In the genomic region with DNA sequence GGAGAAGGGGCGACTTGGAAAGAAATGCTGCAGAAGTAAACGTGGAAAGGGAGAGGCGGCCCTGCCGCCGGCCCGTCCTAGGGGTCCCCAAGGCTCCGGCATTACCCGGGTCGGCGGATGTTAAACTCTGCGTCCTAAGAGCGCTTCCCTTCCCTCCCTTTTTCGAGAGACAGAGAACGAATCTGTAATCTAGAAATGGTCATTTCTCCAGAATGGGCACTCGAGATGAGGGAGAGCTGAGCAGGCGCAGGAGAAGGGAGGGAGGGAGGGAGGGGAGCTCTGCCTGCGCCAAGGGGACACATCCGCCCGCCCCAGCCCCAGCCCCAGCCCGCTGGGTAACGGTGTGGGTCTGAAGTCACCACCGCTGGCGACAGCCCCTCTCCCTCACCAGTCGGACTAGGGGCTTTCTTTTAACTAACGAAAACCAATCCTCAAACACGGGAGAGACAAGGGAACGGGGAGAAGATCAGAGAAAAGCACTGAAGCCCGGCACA, we compare ENCODE assay signal across 8 cellular contexts.
DNase-seq lines count a peak whose midpoint lies in the region; ATAC-seq and TF ChIP-seq lines count a peak whose summit lies in the region.

No MANE protein-coding gene starts in this region.

- H4K20me1 ChIP-seq in BLaER1 = peaks cover 89% of the 10 kb centered on the region

- no peak for TF ChIP-seq CTCF in astrocyte of the cerebellum (IDR thresholded peaks at IDR 0.05; ENCODE audit: low read depth, low read length, missing control alignments)

- 0 out of 2 replicates have a peak, but pooled peaks cover 2% of the 10 kb centered on the region for H3K36me3 ChIP-seq in BLaER1
- H3K36me3 ChIP-seq in KOPT-K1 (ENCODE audit: insufficient read depth, low read length) = peaks cover 38% of the 10 kb centered on the region; the same call in 1 of the 2 replicates

- peak overlapping the region; percentile 80 to 100 for H3K27ac Mint-ChIP-seq in stimulated activated naive CD8-positive, alpha-beta T cell treated with anti-CD3 and anti-CD28 coated beads, Interleukin-15, amount 100 ng/mL, for 72 hours

- H3K4me3 Mint-ChIP-seq in stimulated activated naive CD8-positive, alpha-beta T cell treated with anti-CD3 and anti-CD28 coated beads, Interleukin-15, amount 100 ng/mL, for 72 hours = peak overlapping the region; percentile 100

- H3K27me3 ChIP-seq in BLaER1 = peaks cover 71% of the 10 kb centered on the region

- H3K27ac ChIP-seq in BLaER1 (peak overlapping the region; percentile 92), KOPT-K1 (ENCODE audit: low read depth, low read length, poor library complexity, severe bottlenecking) (peak overlapping the region; percentile 100)

- peak overlapping the region; percentile 93 for H3K4me2 ChIP-seq in BLaER1

- H3K9me3 ChIP-seq in BLaER1 = no peaks in the 10 kb centered on the region
- no peaks in the 10 kb centered on the region for H3K9me3 ChIP-seq in KOPT-K1 (ENCODE audit: insufficient read depth, low read length, poor library complexity, severe bottlenecking)

- no peaks in the 10 kb centered on the region for H3K9me3 Mint-ChIP-seq in stimulated activated naive CD8-positive, alpha-beta T cell treated with anti-CD3 and anti-CD28 coated beads, Interleukin-15, amount 100 ng/mL, for 72 hours

- ATAC-seq in stimulated activated naive CD8-positive, alpha-beta T cell treated with anti-CD3 and anti-CD28 coated beads, Interleukin-15, amount 100 ng/mL, for 72 hours = no peak
- ATAC-seq in HG02973 (IDR thresholded peaks at IDR 0.05; ENCODE audit: unreplicated experiment) = no peak

- H3K27me3 Mint-ChIP-seq in stimulated activated naive CD8-positive, alpha-beta T cell treated with anti-CD3 and anti-CD28 coated beads, Interleukin-15, amount 100 ng/mL, for 72 hours = no peaks in the 10 kb centered on the region

- H3K4me3 ChIP-seq in BLaER1 = peak overlapping the region; percentile 95
- peak overlapping the region; percentile 85 for H3K4me3 ChIP-seq in astrocyte of the cerebellum (ENCODE audit: low read depth, low read length)

- H3K4me1 ChIP-seq in BLaER1 = peaks cover 71% of the 10 kb centered on the region

- no peak for DNase-seq in astrocyte of the cerebellum (ENCODE audit: low read depth)
- DNase-seq in iris pigment epithelial cell (ENCODE audit: low read depth) = peak; percentile 41
- no peak for DNase-seq in stimulated activated naive CD8-positive, alpha-beta T cell treated with anti-CD3 and anti-CD28 coated beads, Interleukin-15, amount 100 ng/mL, for 72 hours
- no peak for DNase-seq in stimulated activated CD4-positive, alpha-beta T cell treated with anti-CD3 and anti-CD28 coated beads, Interleukin-2, amount 100 ng/mL, for 48 hours
- DNase-seq in NCI-H1436 (lab: John Stamatoyannopoulos, UW) = no peak

- in situ Hi-C loops in astrocyte of the cerebellum (cut with HindIII; ENCODE audit: low sequenced_read_pairs) = no loop called here

- H3K9ac ChIP-seq in BLaER1 = peak overlapping the region; percentile 93

- H3K4me1 Mint-ChIP-seq in stimulated activated naive CD8-positive, alpha-beta T cell treated with anti-CD3 and anti-CD28 coated beads, Interleukin-15, amount 100 ng/mL, for 72 hours = peaks cover 53% of the 10 kb centered on the region
